In genomic region chr6:156060013-156060412, GRCh38 we compare ENCODE assay signal across 24 cellular contexts.
DNase-seq lines count a peak whose midpoint lies in the region; ATAC-seq and TF ChIP-seq lines count a peak whose summit lies in the region.
"Had no signal": no experiment of that assay in that cellular context is flagged by ENCODE, and none has a peak within 500 bp of the region (broad histone marks: within the 10 kb centered on the region; RNA-seq: fewer than 3 reads in every experiment).

No MANE protein-coding gene starts in this region.

- no peak overlapping the region for H3K27ac Mint-ChIP-seq in activated naive CD4-positive, alpha-beta T cell treated with anti-CD3 and anti-CD28 coated beads for 36 hours
- no peak overlapping the region for H3K27ac Mint-ChIP-seq in activated naive CD8-positive, alpha-beta T cell treated with anti-CD3 and anti-CD28 coated beads, Interleukin-2, amount 50 U/mL, for 24 hours
- peak overlapping the region in 1 of 2 donors; percentile 67 for H3K27ac Mint-ChIP-seq in stimulated activated naive CD8-positive, alpha-beta T cell treated with anti-CD3 and anti-CD28 coated beads, Interleukin-15, amount 100 ng/mL, for 72 hours
- H3K27ac Mint-ChIP-seq: activated T-helper 1 cell treated with anti-CD3 and anti-CD28 coated beads, Interleukin-12 subunit alpha, Interleukin-12 subunit beta, Interleukin-2, Interleukin-4 antibody, amounts not matched to agents 30 ng/mL and 10 ng/mL and 1 ng/mL, durations not matched to agents 14 hours and 24 hours and 36 hours; mesothelial cell of epicardium had no signal

- peak; percentile 59 for ATAC-seq in activated naive CD8-positive, alpha-beta T cell treated with anti-CD3 and anti-CD28 coated beads, Interleukin-2, amount 50 U/mL, for 24 hours
- ATAC-seq in stimulated activated naive CD8-positive, alpha-beta T cell treated with anti-CD3 and anti-CD28 coated beads, Interleukin-15, amount 100 ng/mL, for 72 hours, result peak; percentile 96
- ATAC-seq: gastroesophageal sphincter, left lung, pancreas had no signal

- CTCF ChIA-PET in activated naive CD4-positive, alpha-beta T cell treated with anti-CD3 and anti-CD28 coated beads for 36 hours (lab: Charles Lee), result no interaction called here
- CTCF ChIA-PET in GM10248 (lab: Yijun Ruan, JAX), result interaction anchor here (1.1 kb wide), 1 partner anchor 12 kb away, joined by 3 read pairs; no protein-coding TSS in a partner anchor

- POLR2A ChIA-PET in GM10248 (lab: Yijun Ruan, JAX), result no interaction called here

- H3K9me3 Mint-ChIP-seq in activated naive CD4-positive, alpha-beta T cell treated with anti-CD3 and anti-CD28 coated beads for 36 hours, result peaks cover 6% of the 10 kb centered on the region
- H3K9me3 Mint-ChIP-seq in activated naive CD8-positive, alpha-beta T cell treated with anti-CD3 and anti-CD28 coated beads, Interleukin-2, amount 50 U/mL, for 24 hours, result peaks cover 13% of the 10 kb centered on the region
- peaks cover 0 to 12% of the 10 kb centered on the region in 2 donors for H3K9me3 Mint-ChIP-seq in stimulated activated naive CD8-positive, alpha-beta T cell treated with anti-CD3 and anti-CD28 coated beads, Interleukin-15, amount 100 ng/mL, for 72 hours

- peak; percentile 48 for DNase-seq in activated naive CD4-positive, alpha-beta T cell treated with anti-CD3 and anti-CD28 coated beads for 36 hours
- DNase-seq in activated naive CD4-positive, alpha-beta T cell treated with anti-CD3 and anti-CD28 coated beads, Interleukin-2, amount 50 U/mL, for 16 hours, result no peak
- DNase-seq in RPMI7951 (ENCODE audit: low read depth) (peak; percentile 1), GM10248 (ENCODE audit: extremely low spot score) (no peak)
- DNase-seq in activated naive CD8-positive, alpha-beta T cell treated with anti-CD3 and anti-CD28 coated beads, Interleukin-2, amount 50 U/mL, for 24 hours, result peak; percentile 5
- peak; percentile 4 to 34 for DNase-seq in stimulated activated naive CD8-positive, alpha-beta T cell treated with anti-CD3 and anti-CD28 coated beads, Interleukin-15, amount 100 ng/mL, for 72 hours
- no peak for DNase-seq in activated CD8-positive, alpha-beta memory T cell treated with anti-CD3 and anti-CD28 coated beads, Interleukin-2, amount 50 U/mL, for 4 hours
- no peak for DNase-seq in activated CD4-positive, CD25-positive, alpha-beta regulatory T cell (lab: John Stamatoyannopoulos, UW)
- DNase-seq: C1 segment of cervical spinal cord; effector memory CD4-positive, alpha-beta T cell; H7; hypothalamus; Karpas-422; left lung; NCI-H1092; NCI-H187 treated with DMSO at 0.1 percent for 48 hours; NCI-H526; pancreas; stimulated activated CD4-positive, alpha-beta T cell treated with anti-CD3 and anti-CD28 coated beads, Interleukin-2, amount 100 ng/mL, for 24 hours; T-helper 2 cell; testis had no signal

- peaks cover 13% of the 10 kb centered on the region for H3K4me1 Mint-ChIP-seq in activated naive CD4-positive, alpha-beta T cell treated with anti-CD3 and anti-CD28 coated beads for 36 hours (ENCODE audit: low read depth)
- peaks cover 8% of the 10 kb centered on the region for H3K4me1 Mint-ChIP-seq in activated naive CD8-positive, alpha-beta T cell treated with anti-CD3 and anti-CD28 coated beads, Interleukin-2, amount 50 U/mL, for 24 hours
- H3K4me1 Mint-ChIP-seq in stimulated activated naive CD8-positive, alpha-beta T cell treated with anti-CD3 and anti-CD28 coated beads, Interleukin-15, amount 100 ng/mL, for 72 hours, result peaks cover 9% of the 10 kb centered on the region
- H3K4me1 Mint-ChIP-seq: mesothelial cell of epicardium had no signal

- no peak for TF ChIP-seq CTCF in GM10248 (IDR thresholded peaks at IDR 0.05; ENCODE audit: control extremely low read depth, extremely low read depth, low read depth, missing control alignments)

- H3K4me3 Mint-ChIP-seq in activated naive CD4-positive, alpha-beta T cell treated with anti-CD3 and anti-CD28 coated beads for 36 hours, result peak overlapping the region; percentile 4
- no peak overlapping the region for H3K4me3 Mint-ChIP-seq in activated naive CD8-positive, alpha-beta T cell treated with anti-CD3 and anti-CD28 coated beads, Interleukin-2, amount 50 U/mL, for 24 hours
- peak overlapping the region in 1 of 2 donors; percentile 27 for H3K4me3 Mint-ChIP-seq in stimulated activated naive CD8-positive, alpha-beta T cell treated with anti-CD3 and anti-CD28 coated beads, Interleukin-15, amount 100 ng/mL, for 72 hours
- H3K4me3 Mint-ChIP-seq: activated T-helper 1 cell treated with anti-CD3 and anti-CD28 coated beads, Interleukin-12 subunit alpha, Interleukin-12 subunit beta, Interleukin-2, Interleukin-4 antibody, amounts not matched to agents 30 ng/mL and 10 ng/mL and 1 ng/mL, durations not matched to agents 14 hours and 24 hours and 36 hours; mesothelial cell of epicardium had no signal

- H3K36me3 Mint-ChIP-seq in activated naive CD4-positive, alpha-beta T cell treated with anti-CD3 and anti-CD28 coated beads for 36 hours (ENCODE audit: low read depth), result no peaks in the 10 kb centered on the region
- H3K36me3 Mint-ChIP-seq in activated naive CD8-positive, alpha-beta T cell treated with anti-CD3 and anti-CD28 coated beads, Interleukin-2, amount 50 U/mL, for 24 hours (ENCODE audit: low read depth), result no peaks in the 10 kb centered on the region
- H3K36me3 Mint-ChIP-seq: mesothelial cell of epicardium had no signal

- intact Hi-C loops in activated naive CD4-positive, alpha-beta T cell treated with anti-CD3 and anti-CD28 coated beads for 36 hours (cut with micrococcal nuclease), result loop anchor here (10.0 kb wide), 1 partner anchor 965 kb away; no protein-coding TSS in a partner anchor

- no peaks in the 10 kb centered on the region for H3K27me3 Mint-ChIP-seq in activated naive CD4-positive, alpha-beta T cell treated with anti-CD3 and anti-CD28 coated beads for 36 hours (ENCODE audit: low read depth)
- peaks cover 2% of the 10 kb centered on the region for H3K27me3 Mint-ChIP-seq in activated naive CD8-positive, alpha-beta T cell treated with anti-CD3 and anti-CD28 coated beads, Interleukin-2, amount 50 U/mL, for 24 hours
- H3K27me3 Mint-ChIP-seq in stimulated activated naive CD8-positive, alpha-beta T cell treated with anti-CD3 and anti-CD28 coated beads, Interleukin-15, amount 100 ng/mL, for 72 hours, result no peaks in the 10 kb centered on the region

Comparison
In these comparisons a context has a peak if more than half of its experiments do, and no peak if none do; other contexts are left out.
1. DNase-seq: peak in activated naive CD4-positive, alpha-beta T cell treated with anti-CD3 and anti-CD28 coated beads for 36 hours (single experiment), RPMI7951 (single experiment), activated naive CD8-positive, alpha-beta T cell treated with anti-CD3 and anti-CD28 coated beads, Interleukin-2, amount 50 U/mL, for 24 hours (single experiment) and stimulated activated naive CD8-positive, alpha-beta T cell treated with anti-CD3 and anti-CD28 coated beads, Interleukin-15, amount 100 ng/mL, for 72 hours (2 of 2); none in activated naive CD4-positive, alpha-beta T cell treated with anti-CD3 and anti-CD28 coated beads, Interleukin-2, amount 50 U/mL, for 16 hours (single experiment), GM10248 (single experiment), activated CD8-positive, alpha-beta memory T cell treated with anti-CD3 and anti-CD28 coated beads, Interleukin-2, amount 50 U/mL, for 4 hours (single experiment) and activated CD4-positive, CD25-positive, alpha-beta regulatory T cell (0 of 4).